ENCODE assay signal across 10 cellular contexts in genomic region chr22:35380013-35380412, GRCh38. TPM values are rescaled to one million over a fixed set of nuclear protein-coding genes. Genes with fewer than 3 reads are reported as not detected.
DNase-seq lines count a peak whose midpoint lies in the region; ATAC-seq and TF ChIP-seq lines count a peak whose summit lies in the region.
"Had no signal": no experiment of that assay in that cellular context is flagged by ENCODE, and none has a peak within 500 bp of the region (broad histone marks: within the 10 kb centered on the region; RNA-seq: fewer than 3 reads in every experiment).

No MANE protein-coding gene starts in this region.

- H3K4me1 Mint-ChIP-seq in WTC11: peaks cover 64% of the 10 kb centered on the region
- H3K4me1 Mint-ChIP-seq in progenitor cell of endocrine pancreas (ENCODE audit: low read depth): peaks cover 45% of the 10 kb centered on the region

- DNase-seq in WTC11 (ENCODE audit: low spot score) (no peak), fibroblast of peridontal ligament (ENCODE audit: extremely low read depth) (peak; percentile 40), progenitor cell of endocrine pancreas (ENCODE audit: low spot score, unreplicated experiment) (no peak), lower leg skin (ENCODE audit: low spot score in 2 of 2) (no peak), upper lobe of left lung (no peak), 8988T (no peak)
- DNase-seq: activated T-cell treated with anti-CD3 and anti-CD28 coated beads for 4 hours, NCI-H524 treated with DMSO at 0.1 percent for 48 hours had no signal

- ATAC-seq in WTC11: no peak
- no peak for ATAC-seq in HG02610 (IDR thresholded peaks at IDR 0.05; ENCODE audit: unreplicated experiment)
- ATAC-seq in upper lobe of left lung (ENCODE audit: low FRiP score in 2 of 2): no peak

- H3K27ac ChIP-seq in C4-2B (peak overlapping the region; percentile 67), upper lobe of left lung (peak overlapping the region in 2 of 4 donors; percentile 87 to 93)

- H3K4me3 ChIP-seq in lower leg skin (ENCODE audit: low read depth, poor library complexity, severe bottlenecking): no peak overlapping the region
- H3K4me3 ChIP-seq in upper lobe of left lung: no peak overlapping the region

- H3K36me3 Mint-ChIP-seq in WTC11 (no peaks in the 10 kb centered on the region; the same call in 1 of the 2 replicates), progenitor cell of endocrine pancreas (ENCODE audit: insufficient read depth) (no peaks in the 10 kb centered on the region)

- no peak for TF ChIP-seq EP300 in upper lobe of left lung (IDR thresholded peaks at IDR 0.05)

- 76 to 77% methylated on average over 6 of the region's 6 CpGs for WGBS in lower leg skin, 2 donors
- 86 to 87% methylated on average over 6 of the region's 6 CpGs for whole genome bisulfite sequencing in upper lobe of left lung, 2 donors

- TF ChIP-seq CTCF in C4-2B (conservative IDR thresholded peaks at IDR 0.05) (no peak), WTC11 (IDR thresholded peaks at IDR 0.05) (no peak), progenitor cell of endocrine pancreas (IDR thresholded peaks at IDR 0.05; ENCODE audit: unreplicated experiment) (no peak), lower leg skin (IDR thresholded peaks at IDR 0.05) (no peak), upper lobe of left lung (IDR thresholded peaks at IDR 0.05) (no peak)

- POLR2A ChIA-PET in WTC11 (lab: Charles Lee): interaction anchor here (0.9 kb wide), 1 partner anchor 18 kb away, joined by 3 read pairs; no protein-coding TSS in a partner anchor

- H3K27me3 ChIP-seq in upper lobe of left lung: no peaks in the 10 kb centered on the region

- H3K4me1 ChIP-seq in upper lobe of left lung: peaks cover 19 to 63% (median 36%) of the 10 kb centered on the region in 4 donors

- H3K9me3 ChIP-seq in upper lobe of left lung: no peaks in the 10 kb centered on the region

- no peaks in the 10 kb centered on the region for H3K36me3 ChIP-seq in upper lobe of left lung

- CTCF ChIA-PET in WTC11 (lab: Charles Lee): interaction anchor here (1.0 to 1.6 kb wide), 5 partner anchors 8 to 686 kb away, joined by 3 to 8 read pairs (median 4); no protein-coding TSS in a partner anchor

- no peak overlapping the region for H3K27ac Mint-ChIP-seq in WTC11
- peak overlapping the region; percentile 84 for H3K27ac Mint-ChIP-seq in progenitor cell of endocrine pancreas

- no peaks in the 10 kb centered on the region for H3K9me3 Mint-ChIP-seq in WTC11
- H3K9me3 Mint-ChIP-seq in progenitor cell of endocrine pancreas (ENCODE audit: low read depth): no peaks in the 10 kb centered on the region

- H3K27me3 Mint-ChIP-seq in WTC11 (ENCODE audit: low read depth) (no peaks in the 10 kb centered on the region), progenitor cell of endocrine pancreas (no peaks in the 10 kb centered on the region)

- TF ChIP-seq POLR2A in lower leg skin (IDR thresholded peaks at IDR 0.05) (no peak), upper lobe of left lung (IDR thresholded peaks at IDR 0.05) (no peak)

- H3K4me3 Mint-ChIP-seq in WTC11 (peak overlapping the region; percentile 65), progenitor cell of endocrine pancreas (ENCODE audit: low read depth) (peak overlapping the region; percentile 42)

- intact Hi-C loops in lower leg skin (cut with DNase I; ENCODE audit: low total_unique reads): no loop called here

TF ChIP-seq in WTC11, 78 proteins besides CTCF, POLR2A, EP300 and RAD21:
- TF ChIP-seq GRHL2 (CRISPR knock-in tag; IDR thresholded peaks at IDR 0.05; ENCODE audit: insufficient replicate concordance, severe bottlenecking) (no peak), NR1H2 (CRISPR knock-in tag; IDR thresholded peaks at IDR 0.05) (no peak), CDX4 (CRISPR knock-in tag; IDR thresholded peaks at IDR 0.05; ENCODE audit: borderline replicate concordance) (no peak), ZNF512 (CRISPR knock-in tag; IDR thresholded peaks at IDR 0.05; ENCODE audit: borderline replicate concordance) (no peak), ELF4 (CRISPR knock-in tag; IDR thresholded peaks at IDR 0.05; ENCODE audit: low read depth) (no peak), SMAD3 (CRISPR knock-in tag; IDR thresholded peaks at IDR 0.05; ENCODE audit: borderline replicate concordance) (no peak), ZNF396 (CRISPR knock-in tag; IDR thresholded peaks at IDR 0.05; ENCODE audit: borderline replicate concordance) (no peak), AR (CRISPR knock-in tag; IDR thresholded peaks at IDR 0.05) (no peak), USF2 (CRISPR knock-in tag; IDR thresholded peaks at IDR 0.05) (no peak), ERG (CRISPR knock-in tag; IDR thresholded peaks at IDR 0.05) (no peak)

RNA-seq across cellular contexts. Expression of gene HMOX1, which starts 0.9 kb away (rescaled TPM):
- 11.1 to 12.1 TPM (median 11.1 TPM) in 3 replicates for total RNA-seq in WTC11 (2021)
- 4.3 and 6.4 TPM in 2 replicates for total RNA-seq in progenitor cell of endocrine pancreas
- 100 to 1,000 TPM in 3 of 4 donors, 10 to 100 TPM in 1; 85.5 to 156 (median 112) TPM for total RNA-seq in lower leg skin
- total RNA-seq in upper lobe of left lung: 100 to 1,000 TPM in 1 of 6 donors, 10 to 100 TPM in 5; 22.0 to 306 (median 77.9) TPM

RNA-seq across cellular contexts. Expression of gene MCM5, which starts 19.9 kb away (rescaled TPM):
- total RNA-seq in WTC11 (2021) (229 to 261 TPM (median 229 TPM) in 3 replicates), progenitor cell of endocrine pancreas (84.8 and 92.8 TPM in 2 replicates), lower leg skin (10 to 100 TPM; 10.1 to 44.3 (median 20.8) TPM), upper lobe of left lung (10 to 100 TPM in 5 of 6 donors, 1 to 10 TPM in 1; 9.8 to 34.4 (median 20.2) TPM)
